In the genomic region with DNA sequence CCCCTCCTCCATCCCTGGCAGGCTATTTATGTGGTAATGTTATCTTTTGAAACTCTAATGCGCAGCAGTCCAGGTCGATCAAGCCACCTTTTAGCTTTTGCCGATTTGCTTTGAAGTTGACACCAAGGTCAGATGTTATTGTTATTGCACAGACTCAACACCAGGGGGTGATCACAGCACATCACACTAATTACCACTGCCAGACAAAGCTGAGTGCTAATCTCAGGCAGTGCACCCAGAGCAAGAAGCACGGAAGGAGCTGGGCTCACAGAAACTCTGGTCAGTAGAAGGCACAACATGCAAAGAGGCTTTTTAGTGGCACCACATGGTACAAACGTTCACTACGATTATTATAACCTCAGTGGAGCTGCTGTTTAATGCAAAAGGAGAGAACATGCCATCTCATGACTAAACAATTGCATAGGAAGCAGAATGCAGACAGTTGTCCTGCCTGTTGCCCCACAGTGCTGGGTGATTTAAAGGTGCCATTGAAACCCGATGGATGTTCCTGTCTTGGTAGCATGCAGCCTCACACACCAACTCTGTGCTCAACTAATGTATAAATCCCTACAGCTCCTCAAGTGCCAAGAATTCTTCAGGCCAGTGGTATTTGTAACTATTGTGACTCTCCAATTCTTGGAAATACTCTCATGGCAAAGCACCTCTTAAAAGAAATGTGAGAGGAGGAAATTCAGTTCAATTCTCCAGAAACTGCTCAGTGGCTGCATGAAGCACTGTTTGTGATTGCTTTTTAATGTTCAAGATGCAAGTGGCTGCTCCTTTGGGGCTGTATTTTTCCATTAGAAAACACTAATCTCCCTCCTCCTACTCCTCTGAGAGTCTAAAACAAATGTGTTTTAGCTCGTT, we compare ENCODE assay signal across 8 cellular contexts.
DNase-seq lines count a peak whose midpoint lies in the region; ATAC-seq and TF ChIP-seq lines count a peak whose summit lies in the region.

No MANE protein-coding gene starts in this region.

- peaks cover 12% of the 10 kb centered on the region for H3K4me1 Mint-ChIP-seq in nephron

- H3K4me1 ChIP-seq in transverse colon: peaks cover 0 to 7% (median 3%) of the 10 kb centered on the region in 4 donors

- H3K27me3 Mint-ChIP-seq in nephron (ENCODE audit: low read depth): no peaks in the 10 kb centered on the region

- no peak overlapping the region for H3K4me3 ChIP-seq in fibroblast of mammary gland (ENCODE audit: control insufficient read depth, low read depth, low read length)
- H3K4me3 ChIP-seq in transverse colon: no peak overlapping the region

- H3K4me3 Mint-ChIP-seq in nephron: no peak overlapping the region

- ATAC-seq in GM21381 (IDR thresholded peaks at IDR 0.05; ENCODE audit: unreplicated experiment): peak; percentile 89
- ATAC-seq in HG03571 (IDR thresholded peaks at IDR 0.05; ENCODE audit: unreplicated experiment): peak; percentile 92

- H3K9me3 ChIP-seq in transverse colon: no peaks in the 10 kb centered on the region

- in situ Hi-C loops in transverse colon (cut with MboI; ENCODE audit: low pct_ligation_motif_present in 1 of 4, low pct_unique_long_range_greater_than_20kb in 1 of 4, low sequenced_read_pairs in 3 of 4): loop anchor here in 2 of 4 donors (10.0 to 25.0 kb wide), 2 partner anchors 455 to 472 kb away; no protein-coding TSS in a partner anchor

- H3K27ac ChIP-seq in transverse colon: no peak overlapping the region

- intact Hi-C loops in transverse colon (cut with DNase I; ENCODE audit: low total_unique reads): no loop called here

- no peaks in the 10 kb centered on the region for H3K36me3 Mint-ChIP-seq in nephron (ENCODE audit: low read depth)

- no peak for TF ChIP-seq POLR2A in transverse colon (IDR thresholded peaks at IDR 0.05)

- TF ChIP-seq CTCF in fibroblast of mammary gland (conservative IDR thresholded peaks at IDR 0.05; ENCODE audit: control insufficient read depth, insufficient read depth, low read depth, low read length) (peak; percentile 77), nephron (IDR thresholded peaks at IDR 0.05; ENCODE audit: unreplicated experiment in 3 of 3) (peak; percentile 73 to 84 (median 79)), transverse colon (IDR thresholded peaks at IDR 0.05) (peak; percentile 67 to 91 (median 80))

- peaks cover 13% of the 10 kb centered on the region for H3K9me3 Mint-ChIP-seq in nephron

- H3K27me3 ChIP-seq in transverse colon: no peaks in the 10 kb centered on the region

- no peak for TF ChIP-seq EP300 in transverse colon (IDR thresholded peaks at IDR 0.05; ENCODE audit: low read depth)

- DNase-seq in DMS153 treated with DMSO at 0.1 percent for 48 hours (lab: John Stamatoyannopoulos, UW; ENCODE audit: unreplicated experiment): peak; percentile 72
- DNase-seq in NOMO-1 treated with DMSO at 0.1 percent for 48 hours (lab: John Stamatoyannopoulos, UW; ENCODE audit: unreplicated experiment): peak; percentile 78
- DNase-seq in activated T-cell treated with anti-CD3 and anti-CD28 coated beads for 1 hour (ENCODE audit: low read depth): peak; percentile 9
- peak; percentile 85 for DNase-seq in fibroblast of mammary gland (ENCODE audit: low read depth)
- DNase-seq in transverse colon: peak; percentile 49

- peak overlapping the region in 2 of 3 experiments; percentile 35 to 38 for H3K27ac Mint-ChIP-seq in nephron

- 12 to 22% methylated on average over 3 to 8 of the region's 8 CpGs for WGBS in transverse colon (ENCODE audit: low coverage in 1 of 2), 2 donors

- H3K36me3 ChIP-seq in transverse colon: no peaks in the 10 kb centered on the region

Comparison
In these comparisons a context has a peak if more than half of its experiments do, and no peak if none do; other contexts are left out.
1. DNase-seq: peak in every context shown above with its lines; median percentile 85 in fibroblast of mammary gland; 78 in NOMO-1 treated with DMSO at 0.1 percent for 48 hours; 72 in DMS153 treated with DMSO at 0.1 percent for 48 hours; 49 in transverse colon; 9 in activated T-cell treated with anti-CD3 and anti-CD28 coated beads for 1 hour.